17 cellular contexts compared by ENCODE assay signal in genomic region chr22:25177895-25178294, GRCh38. TPM values are rescaled to one million over a fixed set of nuclear protein-coding genes. Genes with fewer than 3 reads are reported as not detected.
DNase-seq lines count a peak whose midpoint lies in the region; ATAC-seq and TF ChIP-seq lines count a peak whose summit lies in the region.
"Had no signal": no experiment of that assay in that cellular context is flagged by ENCODE, and none has a peak within 500 bp of the region (broad histone marks: within the 10 kb centered on the region; RNA-seq: fewer than 3 reads in every experiment).

No MANE protein-coding gene starts in this region.

- H3K36me3 Mint-ChIP-seq in natural killer cell treated with Interleukin-12 subunit alpha and Interleukin-12 subunit beta and Interleukin-15 and Interleukin-18, amount 100 ng/mL, for 72 hours = peaks cover 14% of the 10 kb centered on the region
- peaks cover 8% of the 10 kb centered on the region for H3K36me3 Mint-ChIP-seq in natural killer cell
- H3K36me3 Mint-ChIP-seq in chondrocyte (ENCODE audit: low read depth) = peaks cover 41% of the 10 kb centered on the region

- H3K27ac Mint-ChIP-seq in natural killer cell treated with Interleukin-12 subunit alpha and Interleukin-12 subunit beta and Interleukin-15 and Interleukin-18, amount 100 ng/mL, for 72 hours = no peak overlapping the region
- H3K27ac Mint-ChIP-seq in natural killer cell = no peak overlapping the region
- H3K27ac Mint-ChIP-seq in chondrocyte (ENCODE audit: unreplicated experiment) = no peak overlapping the region
- H3K27ac Mint-ChIP-seq: GM23338 had no signal

- DNase-seq in natural killer cell treated with Interleukin-12 subunit alpha and Interleukin-12 subunit beta and Interleukin-15 and Interleukin-18, amount 100 ng/mL, for 72 hours (ENCODE audit: low spot score) = peak; percentile 6
- no peak for DNase-seq in natural killer cell
- peak; percentile 75 for DNase-seq in chondrocyte (ENCODE audit: low spot score)
- DNase-seq in sciatic nerve (ENCODE audit: low spot score) = no peak
- DNase-seq in COLO829 (ENCODE audit: low spot score) = no peak
- DNase-seq in cerebellum (ENCODE audit: low spot score) = no peak
- DNase-seq: C1 segment of cervical spinal cord, DMS153, DND-41, H9 had no signal

- TF ChIP-seq CTCF in natural killer cell (IDR thresholded peaks at IDR 0.05) = no peak
- TF ChIP-seq CTCF in chondrocyte (IDR thresholded peaks at IDR 0.05) = no peak

- H3K4me1 Mint-ChIP-seq in natural killer cell treated with Interleukin-12 subunit alpha and Interleukin-12 subunit beta and Interleukin-15 and Interleukin-18, amount 100 ng/mL, for 72 hours (ENCODE audit: low read depth in 2 of 2) = peaks cover 0 to 4% of the 10 kb centered on the region in 2 donors
- H3K4me1 Mint-ChIP-seq in natural killer cell = no peaks in the 10 kb centered on the region
- peaks cover 4% of the 10 kb centered on the region for H3K4me1 Mint-ChIP-seq in chondrocyte (ENCODE audit: low read depth)
- H3K4me1 Mint-ChIP-seq: B cell; CD4-positive, alpha-beta memory T cell had no signal

- intact Hi-C loops in natural killer cell (cut with micrococcal nuclease) (no loop called here), sciatic nerve (cut with DNase I) (loop anchor here (5.0 kb wide), 1 partner anchor 336 kb away; no protein-coding TSS in a partner anchor)

- H3K4me3 Mint-ChIP-seq in natural killer cell treated with Interleukin-12 subunit alpha and Interleukin-12 subunit beta and Interleukin-15 and Interleukin-18, amount 100 ng/mL, for 72 hours = no peak overlapping the region
- H3K4me3 Mint-ChIP-seq in natural killer cell (no peak overlapping the region), chondrocyte (ENCODE audit: unreplicated experiment) (no peak overlapping the region)
- H3K4me3 Mint-ChIP-seq: B cell, GM23338, H9 had no signal

- ATAC-seq in natural killer cell treated with Interleukin-12 subunit alpha and Interleukin-12 subunit beta and Interleukin-15 and Interleukin-18, amount 100 ng/mL, for 72 hours = no peak
- ATAC-seq in natural killer cell = no peak
- ATAC-seq in sciatic nerve = peak; percentile 23
- ATAC-seq in GM19035 (IDR thresholded peaks at IDR 0.05; ENCODE audit: unreplicated experiment) = no peak
- ATAC-seq in HG02981 (IDR thresholded peaks at IDR 0.05; ENCODE audit: unreplicated experiment) = no peak

- peaks cover 0 to 3% of the 10 kb centered on the region in 2 donors for H3K27me3 Mint-ChIP-seq in natural killer cell treated with Interleukin-12 subunit alpha and Interleukin-12 subunit beta and Interleukin-15 and Interleukin-18, amount 100 ng/mL, for 72 hours
- peaks cover 0 to 3% of the 10 kb centered on the region in 2 donors for H3K27me3 Mint-ChIP-seq in natural killer cell (ENCODE audit: low read depth in 2 of 2)
- H3K27me3 Mint-ChIP-seq in chondrocyte (ENCODE audit: low read depth) = no peaks in the 10 kb centered on the region
- H3K27me3 Mint-ChIP-seq: B cell; CD4-positive, alpha-beta memory T cell had no signal

- peaks cover 4% of the 10 kb centered on the region for H3K9me3 Mint-ChIP-seq in natural killer cell treated with Interleukin-12 subunit alpha and Interleukin-12 subunit beta and Interleukin-15 and Interleukin-18, amount 100 ng/mL, for 72 hours
- peaks cover 0 to 4% of the 10 kb centered on the region in 2 donors for H3K9me3 Mint-ChIP-seq in natural killer cell
- H3K9me3 Mint-ChIP-seq in chondrocyte (ENCODE audit: low read depth) = peaks cover 8% of the 10 kb centered on the region

RNA-seq across cellular contexts. Expression of gene CRYBB3, which starts 21.8 kb away (rescaled TPM):
- under 1 TPM in 1 of 2 donors, not detected in 1; 0.78 TPM for total RNA-seq in natural killer cell treated with Interleukin-12 subunit alpha and Interleukin-12 subunit beta and Interleukin-15 and Interleukin-18, amount 100 ng/mL, for 72 hours
- total RNA-seq in natural killer cell (under 1 TPM in 1 of 3 donors, not detected in 2; 0.68 TPM), chondrocyte (not detected in 3 replicates), sciatic nerve (not detected), cerebellum (not detected)
- total RNA-seq: B cell; Caco-2; CD4-positive, alpha-beta memory T cell; H4 had no signal

RNA-seq across cellular contexts. Expression of gene CRYBB2, which starts 41.5 kb away (rescaled TPM):
- total RNA-seq in natural killer cell treated with Interleukin-12 subunit alpha and Interleukin-12 subunit beta and Interleukin-15 and Interleukin-18, amount 100 ng/mL, for 72 hours = not detected
- total RNA-seq in natural killer cell (not detected), chondrocyte (not detected in 3 replicates), sciatic nerve (not detected), cerebellum (not detected)
- total RNA-seq: B cell; Caco-2; CD4-positive, alpha-beta memory T cell; H9 had no signal

Comparison
In these comparisons a context has a peak if more than half of its experiments do, and no peak if none do; other contexts are left out.
1. DNase-seq: peak in natural killer cell treated with Interleukin-12 subunit alpha and Interleukin-12 subunit beta and Interleukin-15 and Interleukin-18, amount 100 ng/mL, for 72 hours (single experiment) and chondrocyte (single experiment); none in natural killer cell (single experiment), sciatic nerve (single experiment), COLO829 (single experiment) and cerebellum (single experiment).